In the genomic region with DNA sequence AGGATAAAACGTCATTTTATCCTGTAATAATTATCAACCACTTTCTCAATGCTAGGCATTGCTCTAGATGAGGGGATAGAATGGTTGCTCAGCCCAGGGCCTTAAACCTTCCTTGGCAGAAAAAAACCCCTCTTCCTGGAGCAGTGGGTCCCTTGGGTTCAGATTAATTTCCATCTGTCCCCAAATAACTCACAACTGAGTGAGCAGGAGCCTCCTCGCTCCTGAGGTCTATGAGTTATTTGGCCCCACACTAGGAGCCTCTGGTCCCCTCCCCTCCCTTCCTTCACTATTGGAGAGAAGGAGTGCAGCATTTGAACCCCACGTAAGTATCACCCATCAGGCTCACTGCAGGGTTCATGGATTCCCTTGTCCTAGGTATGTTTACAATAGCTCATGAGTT, we compare ENCODE assay signal across 18 cellular contexts.
DNase-seq lines count a peak whose midpoint lies in the region; ATAC-seq lines count a peak whose summit lies in the region.
"Had no signal": no experiment of that assay in that cellular context is flagged by ENCODE, and none has a peak within 500 bp of the region (broad histone marks: within the 10 kb centered on the region; RNA-seq: fewer than 3 reads in every experiment).

No MANE protein-coding gene starts in this region.

- in situ Hi-C loops in G401 (cut with HindIII; ENCODE audit: low sequenced_read_pairs), result no loop called here

- H3K9me3 Mint-ChIP-seq in activated CD8-positive, alpha-beta memory T cell treated with anti-CD3 and anti-CD28 coated beads, Interleukin-2, amount 10 ng/mL, durations not matched to agents 7 days and 5 days (ENCODE audit: low read depth), result no peaks in the 10 kb centered on the region
- H3K9me3 Mint-ChIP-seq: CD14-positive monocyte; CD4-positive, alpha-beta memory T cell had no signal

- no peaks in the 10 kb centered on the region for H3K36me3 Mint-ChIP-seq in activated CD8-positive, alpha-beta memory T cell treated with anti-CD3 and anti-CD28 coated beads, Interleukin-2, amount 10 ng/mL, durations not matched to agents 7 days and 5 days
- H3K36me3 Mint-ChIP-seq: CD14-positive monocyte; CD4-positive, alpha-beta memory T cell had no signal

- H3K27ac Mint-ChIP-seq in activated CD8-positive, alpha-beta memory T cell treated with anti-CD3 and anti-CD28 coated beads, Interleukin-2, amount 10 ng/mL, durations not matched to agents 7 days and 5 days, result no peak overlapping the region
- H3K27ac Mint-ChIP-seq: CD14-positive monocyte; CD4-positive, alpha-beta memory T cell had no signal

- H3K4me1 Mint-ChIP-seq in activated CD8-positive, alpha-beta memory T cell treated with anti-CD3 and anti-CD28 coated beads, Interleukin-2, amount 10 ng/mL, durations not matched to agents 7 days and 5 days, result no peaks in the 10 kb centered on the region
- H3K4me1 Mint-ChIP-seq: CD14-positive monocyte had no signal

- DNase-seq in G401 (ENCODE audit: low spot score) (peak; percentile 63), NCI-H2171 treated with DMSO at 0.1 percent for 48 hours (lab: John Stamatoyannopoulos, UW) (peak; percentile 66), islet precursor cell (peak; percentile 7), MV-4-11 (lab: John Stamatoyannopoulos, UW) (no peak)
- no peak for DNase-seq in activated CD8-positive, alpha-beta memory T cell treated with anti-CD3 and anti-CD28 coated beads, Interleukin-2, amount 10 ng/mL, durations not matched to agents 7 days and 5 days
- DNase-seq: 8988T; CD4-positive, alpha-beta memory T cell; DMS153; DMS79; GF-D8; GOT3; H7; IMR-90 had no signal

- H3K27me3 Mint-ChIP-seq in activated CD8-positive, alpha-beta memory T cell treated with anti-CD3 and anti-CD28 coated beads, Interleukin-2, amount 10 ng/mL, durations not matched to agents 7 days and 5 days, result peaks cover 62% of the 10 kb centered on the region

- CTCF ChIA-PET in activated CD8-positive, alpha-beta memory T cell treated with anti-CD3 and anti-CD28 coated beads, Interleukin-2, amount 10 ng/mL, durations not matched to agents 7 days and 5 days (lab: Charles Lee), result interaction anchor here (1.8 kb wide), 1 partner anchor 10 kb away, joined by 5 read pairs; no protein-coding TSS in a partner anchor

- H3K4me3 Mint-ChIP-seq in activated CD8-positive, alpha-beta memory T cell treated with anti-CD3 and anti-CD28 coated beads, Interleukin-2, amount 10 ng/mL, durations not matched to agents 7 days and 5 days, result no peak overlapping the region
- H3K4me3 Mint-ChIP-seq: CD14-positive monocyte; CD4-positive, alpha-beta memory T cell had no signal

- H3K27ac ChIP-seq in temporal lobe (ENCODE audit: low read depth, low read length), result peak overlapping the region; percentile 27
- H3K27ac ChIP-seq: BLaER1, HL-60 had no signal

- ATAC-seq in HG02885 (IDR thresholded peaks at IDR 0.05; ENCODE audit: poor library complexity, unreplicated experiment), result no peak
- ATAC-seq in activated CD8-positive, alpha-beta memory T cell treated with anti-CD3 and anti-CD28 coated beads, Interleukin-2, amount 10 ng/mL, durations not matched to agents 7 days and 5 days, result no peak

Comparison
In these comparisons a context has a peak if more than half of its experiments do, and no peak if none do; other contexts are left out.
1. DNase-seq: peak in G401 (single experiment), NCI-H2171 treated with DMSO at 0.1 percent for 48 hours (single experiment) and islet precursor cell (single experiment); none in MV-4-11 (single experiment) and activated CD8-positive, alpha-beta memory T cell treated with anti-CD3 and anti-CD28 coated beads, Interleukin-2, amount 10 ng/mL, durations not matched to agents 7 days and 5 days (single experiment).